In the genomic region with DNA sequence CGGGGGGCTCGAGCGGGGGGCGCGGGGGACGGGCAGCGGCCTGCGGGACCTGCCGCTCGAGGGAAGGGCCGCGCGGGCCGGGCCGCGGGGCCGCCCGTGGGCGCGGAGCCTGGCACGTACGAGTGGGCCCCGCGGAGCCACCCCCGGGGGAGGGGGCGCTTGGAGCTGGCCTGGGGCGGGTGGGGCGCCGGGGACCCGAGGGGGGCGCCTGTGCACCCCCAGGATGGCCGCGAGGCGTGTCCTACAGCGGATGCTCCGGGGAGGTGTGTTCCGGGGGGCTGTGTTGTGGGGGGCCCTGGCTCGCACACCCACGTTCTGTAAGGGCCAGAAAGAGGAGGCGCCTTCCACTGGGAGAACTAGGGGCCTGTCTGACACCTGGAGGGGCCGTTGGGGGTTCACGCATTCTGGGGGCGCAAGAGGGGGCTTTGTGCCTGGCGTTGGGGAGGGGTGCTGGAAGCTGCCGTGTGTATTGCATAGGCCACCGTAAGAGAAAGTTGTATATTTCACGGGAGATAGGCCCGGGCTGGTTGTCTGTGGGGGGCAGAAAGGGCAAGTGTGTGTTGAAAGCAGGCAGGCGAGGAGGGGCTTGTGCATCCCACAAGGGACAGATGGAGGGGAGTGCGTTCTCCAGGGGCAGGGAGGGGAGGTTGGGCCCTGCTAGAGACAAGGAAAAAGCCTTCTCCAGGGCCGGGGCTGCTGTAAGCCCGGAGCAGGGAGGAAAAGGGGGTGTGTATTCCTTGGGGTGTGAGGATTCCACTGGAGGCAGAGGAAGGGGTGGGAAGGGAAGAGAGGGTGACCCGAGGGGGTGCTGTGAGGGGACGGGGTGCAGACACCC, we compare ENCODE assay signal across 8 cellular contexts. TPM values are rescaled to one million over a fixed set of nuclear protein-coding genes. Genes with fewer than 3 reads are reported as not detected.
DNase-seq lines count a peak whose midpoint lies in the region; TF ChIP-seq lines count a peak whose summit lies in the region.

No MANE protein-coding gene starts in this region.

- no peak for TF ChIP-seq CTCF in RWPE1 (conservative IDR thresholded peaks at IDR 0.05; ENCODE audit: low read depth)
- no peak for TF ChIP-seq CTCF in fibroblast of mammary gland (conservative IDR thresholded peaks at IDR 0.05; ENCODE audit: control insufficient read depth, insufficient read depth, low read depth, low read length)
- TF ChIP-seq CTCF in retinal pigment epithelial cell (conservative IDR thresholded peaks at IDR 0.05; ENCODE audit: low read depth, low read length) = no peak

- CTCF ChIA-PET in RWPE1 (lab: Yijun Ruan, JAX) = interaction anchor here (0.5 to 2.8 kb wide), 16 partner anchors 8 to 63 kb away, joined by 3 to 19 read pairs (median 4); partner anchors contain the start of genes MLXIPL and STX1A

- 0 out of 2 replicates have a peak, but pooled peaks cover 3% of the 10 kb centered on the region for H3K27me3 ChIP-seq in HAP-1 (ENCODE audit: low read depth)

- H3K4me3 ChIP-seq in HAP-1 = peak overlapping the region; percentile 51
- peak overlapping the region; percentile 52 for H3K4me3 ChIP-seq in fibroblast of mammary gland (ENCODE audit: control insufficient read depth, low read depth, low read length)
- H3K4me3 ChIP-seq in retinal pigment epithelial cell (ENCODE audit: low read length) = peak overlapping the region; percentile 64

- peak overlapping the region; percentile 44; the same call in 1 of the 2 replicates for H3K27ac ChIP-seq in RWPE1

- H3K9me3 ChIP-seq in HAP-1 = no peaks in the 10 kb centered on the region; the same call in 1 of the 2 replicates

- POLR2A ChIA-PET in RWPE1 (lab: Yijun Ruan, JAX; ENCODE audit: low non-redundant PET) = no interaction called here

- H3K4me1 ChIP-seq in HAP-1 = no peaks in the 10 kb centered on the region; the same call in 1 of the 2 replicates

- H3K36me3 ChIP-seq in HAP-1 (replicated peaks) = peaks cover 3% of the 10 kb centered on the region; the same call in 1 of the 2 replicates

- DNase-seq in DMS 273 (lab: John Stamatoyannopoulos, UW; ENCODE audit: unreplicated experiment) (peak; percentile 90), HAP-1 (ENCODE audit: low spot score in 2 of 2) (peak; percentile 24 to 62), RWPE1 (ENCODE audit: low spot score) (no peak), fibroblast of mammary gland (ENCODE audit: low read depth) (no peak), retinal pigment epithelial cell (ENCODE audit: low read depth) (no peak), GDM1 (lab: John Stamatoyannopoulos, UW) (no peak), H4 (ENCODE audit: low spot score) (no peak)
- DNase-seq in activated CD4-positive, alpha-beta T cell treated with anti-CD3 and anti-CD28 coated beads, Interleukin-2, amount 50 U/mL, for 1 hour = no peak

- in situ Hi-C loops in HAP-1 (cut with MboI; ENCODE audit: low sequenced_read_pairs) = no loop called here

RNA-seq across cellular contexts. Expression of gene VPS37D, which starts 0.7 kb away (rescaled TPM):
- 3.7 and 6.3 TPM in 2 replicates for total RNA-seq in H4 (2014; rRNA removed; shearing (Covaris generic))

RNA-seq across cellular contexts. Expression of gene DNAJC30, which starts 14.9 kb away (rescaled TPM):
- total RNA-seq in H4 (2014; rRNA removed; shearing (Covaris generic)) = 2.0 and 2.7 TPM in 2 replicates

RNA-seq across cellular contexts. Expression of gene BUD23, which starts 15.1 kb away (rescaled TPM):
- total RNA-seq in H4 (2014; rRNA removed; shearing (Covaris generic)) = 31.9 and 80.5 TPM in 2 replicates

RNA-seq across cellular contexts. Expression of gene MLXIPL, which starts 44.0 kb away (rescaled TPM):
- not detected in 2 replicates for total RNA-seq in H4 (2014; rRNA removed; shearing (Covaris generic))

RNA-seq across cellular contexts. Expression of gene STX1A, which starts 51.1 kb away (rescaled TPM):
- 3.5 and 12.1 TPM in 2 replicates for total RNA-seq in H4 (2014; rRNA removed; shearing (Covaris generic))

Comparison
In these comparisons a context has a peak if more than half of its experiments do, and no peak if none do; other contexts are left out.
1. DNase-seq: peak in DMS 273 (single experiment) and HAP-1 (2 of 2); none in RWPE1 (single experiment), fibroblast of mammary gland (single experiment), retinal pigment epithelial cell (single experiment), GDM1 (single experiment), H4 (single experiment) and activated CD4-positive, alpha-beta T cell treated with anti-CD3 and anti-CD28 coated beads, Interleukin-2, amount 50 U/mL, for 1 hour (single experiment).
2. Peak in every context shown above with its lines, with median percentiles within 50 percentile points of each other: H3K4me3 ChIP-seq.